Comparison of ENCODE assay signal across 23 cellular contexts in genomic region chrX:150092549-150092948, GRCh38.
"Had no signal": no experiment of that assay in that cellular context is flagged by ENCODE, and none has a peak within 500 bp of the region (broad histone marks: within the 10 kb centered on the region; RNA-seq: fewer than 3 reads in every experiment).

No MANE protein-coding gene starts in this region.

- H3K4me3 Mint-ChIP-seq: activated CD4-positive, alpha-beta memory T cell treated with anti-CD3 and anti-CD28 coated beads, Interleukin-2, amount 10 ng/mL, durations not matched to agents 7 days and 5 days; activated CD4-positive, alpha-beta T cell treated with anti-CD3 and anti-CD28 coated beads, Interleukin-2, amount 10 ng/mL, durations not matched to agents 7 days and 5 days; activated naive CD4-positive, alpha-beta T cell treated with anti-CD3 and anti-CD28 coated beads, Interleukin-2, amount 10 ng/mL, durations not matched to agents 7 days and 5 days; activated naive CD8-positive, alpha-beta T cell treated with anti-CD3 and anti-CD28 coated beads, Interleukin-2, amount 10 ng/mL, durations not matched to agents 7 days and 5 days; activated T-cell treated with anti-CD3 and anti-CD28 coated beads, Interleukin-2, amount 50 U/mL, for 24 hours; nephron had no signal

- ATAC-seq: gastroesophageal sphincter, left cardiac atrium, right cardiac atrium had no signal

- H3K27ac Mint-ChIP-seq: activated CD4-positive, alpha-beta memory T cell treated with anti-CD3 and anti-CD28 coated beads, Interleukin-2, amount 10 ng/mL, durations not matched to agents 7 days and 5 days; activated CD4-positive, alpha-beta T cell treated with anti-CD3 and anti-CD28 coated beads, Interleukin-2, amount 10 ng/mL, durations not matched to agents 7 days and 5 days; activated naive CD4-positive, alpha-beta T cell treated with anti-CD3 and anti-CD28 coated beads, Interleukin-2, amount 10 ng/mL, durations not matched to agents 7 days and 5 days; activated naive CD8-positive, alpha-beta T cell treated with anti-CD3 and anti-CD28 coated beads, Interleukin-2, amount 10 ng/mL, durations not matched to agents 7 days and 5 days; activated T-cell treated with anti-CD3 and anti-CD28 coated beads, Interleukin-2, amount 50 U/mL, for 24 hours; nephron had no signal

- H3K27me3 Mint-ChIP-seq: activated CD4-positive, alpha-beta memory T cell treated with anti-CD3 and anti-CD28 coated beads, Interleukin-2, amount 10 ng/mL, durations not matched to agents 7 days and 5 days; activated CD4-positive, alpha-beta T cell treated with anti-CD3 and anti-CD28 coated beads, Interleukin-2, amount 10 ng/mL, durations not matched to agents 7 days and 5 days; activated naive CD4-positive, alpha-beta T cell treated with anti-CD3 and anti-CD28 coated beads, Interleukin-2, amount 10 ng/mL, durations not matched to agents 7 days and 5 days had no signal

- H3K9me3 Mint-ChIP-seq: activated CD4-positive, alpha-beta memory T cell treated with anti-CD3 and anti-CD28 coated beads, Interleukin-2, amount 10 ng/mL, durations not matched to agents 7 days and 5 days; activated CD4-positive, alpha-beta T cell treated with anti-CD3 and anti-CD28 coated beads, Interleukin-2, amount 10 ng/mL, durations not matched to agents 7 days and 5 days; activated naive CD4-positive, alpha-beta T cell treated with anti-CD3 and anti-CD28 coated beads, Interleukin-2, amount 10 ng/mL, durations not matched to agents 7 days and 5 days; activated naive CD8-positive, alpha-beta T cell treated with anti-CD3 and anti-CD28 coated beads, Interleukin-2, amount 10 ng/mL, durations not matched to agents 7 days and 5 days; activated T-cell treated with anti-CD3 and anti-CD28 coated beads, Interleukin-2, amount 50 U/mL, for 24 hours had no signal

- H3K4me1 Mint-ChIP-seq: activated CD4-positive, alpha-beta memory T cell treated with anti-CD3 and anti-CD28 coated beads, Interleukin-2, amount 10 ng/mL, durations not matched to agents 7 days and 5 days; activated CD4-positive, alpha-beta T cell treated with anti-CD3 and anti-CD28 coated beads, Interleukin-2, amount 10 ng/mL, durations not matched to agents 7 days and 5 days; activated naive CD4-positive, alpha-beta T cell treated with anti-CD3 and anti-CD28 coated beads, Interleukin-2, amount 10 ng/mL, durations not matched to agents 7 days and 5 days; activated naive CD8-positive, alpha-beta T cell treated with anti-CD3 and anti-CD28 coated beads, Interleukin-2, amount 10 ng/mL, durations not matched to agents 7 days and 5 days; nephron had no signal

- FAIRE-seq: endothelial cell of umbilical vein, keratinocyte, urothelium cell line had no signal

- H3K36me3 Mint-ChIP-seq: activated naive CD4-positive, alpha-beta T cell treated with anti-CD3 and anti-CD28 coated beads, Interleukin-2, amount 10 ng/mL, durations not matched to agents 7 days and 5 days; activated naive CD8-positive, alpha-beta T cell treated with anti-CD3 and anti-CD28 coated beads, Interleukin-2, amount 10 ng/mL, durations not matched to agents 7 days and 5 days had no signal

- DNase-seq: activated CD4-positive, alpha-beta memory T cell treated with anti-CD3 and anti-CD28 coated beads, Interleukin-2, amount 10 ng/mL, durations not matched to agents 7 days and 5 days; activated CD4-positive, alpha-beta T cell treated with anti-CD3 and anti-CD28 coated beads for 1 hour; activated CD4-positive, alpha-beta T cell treated with anti-CD3 and anti-CD28 coated beads, Interleukin-2, amount 10 ng/mL, durations not matched to agents 7 days and 5 days; activated CD8-positive, alpha-beta memory T cell treated with anti-CD3 and anti-CD28 coated beads, Interleukin-2, amount 50 U/mL, for 48 hours; activated gamma-delta T cell; activated naive CD4-positive, alpha-beta T cell treated with anti-CD3 and anti-CD28 coated beads, Interleukin-2, amount 10 ng/mL, durations not matched to agents 7 days and 5 days; activated naive CD8-positive, alpha-beta T cell treated with anti-CD3 and anti-CD28 coated beads, Interleukin-2, amount 10 ng/mL, durations not matched to agents 7 days and 5 days; activated T-cell treated with anti-CD3 and anti-CD28 coated beads, Interleukin-2, amount 50 U/mL, for 24 hours; brain microvascular endothelial cell; dorsolateral prefrontal cortex; left cardiac atrium; mammary epithelial cell; posterior cingulate gyrus; right cardiac atrium; spleen; stimulated activated naive CD4-positive, alpha-beta T cell treated with Interleukin-2 at 50 U/mL for 16 hours; testis; transverse colon had no signal
